1 cellular context compared by ENCODE assay signal in genomic region chr10:129646921-129647320, GRCh38.
TF ChIP-seq lines count a peak whose summit lies in the region.

No MANE protein-coding gene starts in this region.

TF ChIP-seq in H1, 55 proteins besides CTCF, POLR2A, EP300 and RAD21 (continued from another document):
- no peak for TF ChIP-seq TAF1 (IDR thresholded peaks at IDR 0.05; ENCODE audit: low read depth, low read length)
- TF ChIP-seq, protein P1, sequence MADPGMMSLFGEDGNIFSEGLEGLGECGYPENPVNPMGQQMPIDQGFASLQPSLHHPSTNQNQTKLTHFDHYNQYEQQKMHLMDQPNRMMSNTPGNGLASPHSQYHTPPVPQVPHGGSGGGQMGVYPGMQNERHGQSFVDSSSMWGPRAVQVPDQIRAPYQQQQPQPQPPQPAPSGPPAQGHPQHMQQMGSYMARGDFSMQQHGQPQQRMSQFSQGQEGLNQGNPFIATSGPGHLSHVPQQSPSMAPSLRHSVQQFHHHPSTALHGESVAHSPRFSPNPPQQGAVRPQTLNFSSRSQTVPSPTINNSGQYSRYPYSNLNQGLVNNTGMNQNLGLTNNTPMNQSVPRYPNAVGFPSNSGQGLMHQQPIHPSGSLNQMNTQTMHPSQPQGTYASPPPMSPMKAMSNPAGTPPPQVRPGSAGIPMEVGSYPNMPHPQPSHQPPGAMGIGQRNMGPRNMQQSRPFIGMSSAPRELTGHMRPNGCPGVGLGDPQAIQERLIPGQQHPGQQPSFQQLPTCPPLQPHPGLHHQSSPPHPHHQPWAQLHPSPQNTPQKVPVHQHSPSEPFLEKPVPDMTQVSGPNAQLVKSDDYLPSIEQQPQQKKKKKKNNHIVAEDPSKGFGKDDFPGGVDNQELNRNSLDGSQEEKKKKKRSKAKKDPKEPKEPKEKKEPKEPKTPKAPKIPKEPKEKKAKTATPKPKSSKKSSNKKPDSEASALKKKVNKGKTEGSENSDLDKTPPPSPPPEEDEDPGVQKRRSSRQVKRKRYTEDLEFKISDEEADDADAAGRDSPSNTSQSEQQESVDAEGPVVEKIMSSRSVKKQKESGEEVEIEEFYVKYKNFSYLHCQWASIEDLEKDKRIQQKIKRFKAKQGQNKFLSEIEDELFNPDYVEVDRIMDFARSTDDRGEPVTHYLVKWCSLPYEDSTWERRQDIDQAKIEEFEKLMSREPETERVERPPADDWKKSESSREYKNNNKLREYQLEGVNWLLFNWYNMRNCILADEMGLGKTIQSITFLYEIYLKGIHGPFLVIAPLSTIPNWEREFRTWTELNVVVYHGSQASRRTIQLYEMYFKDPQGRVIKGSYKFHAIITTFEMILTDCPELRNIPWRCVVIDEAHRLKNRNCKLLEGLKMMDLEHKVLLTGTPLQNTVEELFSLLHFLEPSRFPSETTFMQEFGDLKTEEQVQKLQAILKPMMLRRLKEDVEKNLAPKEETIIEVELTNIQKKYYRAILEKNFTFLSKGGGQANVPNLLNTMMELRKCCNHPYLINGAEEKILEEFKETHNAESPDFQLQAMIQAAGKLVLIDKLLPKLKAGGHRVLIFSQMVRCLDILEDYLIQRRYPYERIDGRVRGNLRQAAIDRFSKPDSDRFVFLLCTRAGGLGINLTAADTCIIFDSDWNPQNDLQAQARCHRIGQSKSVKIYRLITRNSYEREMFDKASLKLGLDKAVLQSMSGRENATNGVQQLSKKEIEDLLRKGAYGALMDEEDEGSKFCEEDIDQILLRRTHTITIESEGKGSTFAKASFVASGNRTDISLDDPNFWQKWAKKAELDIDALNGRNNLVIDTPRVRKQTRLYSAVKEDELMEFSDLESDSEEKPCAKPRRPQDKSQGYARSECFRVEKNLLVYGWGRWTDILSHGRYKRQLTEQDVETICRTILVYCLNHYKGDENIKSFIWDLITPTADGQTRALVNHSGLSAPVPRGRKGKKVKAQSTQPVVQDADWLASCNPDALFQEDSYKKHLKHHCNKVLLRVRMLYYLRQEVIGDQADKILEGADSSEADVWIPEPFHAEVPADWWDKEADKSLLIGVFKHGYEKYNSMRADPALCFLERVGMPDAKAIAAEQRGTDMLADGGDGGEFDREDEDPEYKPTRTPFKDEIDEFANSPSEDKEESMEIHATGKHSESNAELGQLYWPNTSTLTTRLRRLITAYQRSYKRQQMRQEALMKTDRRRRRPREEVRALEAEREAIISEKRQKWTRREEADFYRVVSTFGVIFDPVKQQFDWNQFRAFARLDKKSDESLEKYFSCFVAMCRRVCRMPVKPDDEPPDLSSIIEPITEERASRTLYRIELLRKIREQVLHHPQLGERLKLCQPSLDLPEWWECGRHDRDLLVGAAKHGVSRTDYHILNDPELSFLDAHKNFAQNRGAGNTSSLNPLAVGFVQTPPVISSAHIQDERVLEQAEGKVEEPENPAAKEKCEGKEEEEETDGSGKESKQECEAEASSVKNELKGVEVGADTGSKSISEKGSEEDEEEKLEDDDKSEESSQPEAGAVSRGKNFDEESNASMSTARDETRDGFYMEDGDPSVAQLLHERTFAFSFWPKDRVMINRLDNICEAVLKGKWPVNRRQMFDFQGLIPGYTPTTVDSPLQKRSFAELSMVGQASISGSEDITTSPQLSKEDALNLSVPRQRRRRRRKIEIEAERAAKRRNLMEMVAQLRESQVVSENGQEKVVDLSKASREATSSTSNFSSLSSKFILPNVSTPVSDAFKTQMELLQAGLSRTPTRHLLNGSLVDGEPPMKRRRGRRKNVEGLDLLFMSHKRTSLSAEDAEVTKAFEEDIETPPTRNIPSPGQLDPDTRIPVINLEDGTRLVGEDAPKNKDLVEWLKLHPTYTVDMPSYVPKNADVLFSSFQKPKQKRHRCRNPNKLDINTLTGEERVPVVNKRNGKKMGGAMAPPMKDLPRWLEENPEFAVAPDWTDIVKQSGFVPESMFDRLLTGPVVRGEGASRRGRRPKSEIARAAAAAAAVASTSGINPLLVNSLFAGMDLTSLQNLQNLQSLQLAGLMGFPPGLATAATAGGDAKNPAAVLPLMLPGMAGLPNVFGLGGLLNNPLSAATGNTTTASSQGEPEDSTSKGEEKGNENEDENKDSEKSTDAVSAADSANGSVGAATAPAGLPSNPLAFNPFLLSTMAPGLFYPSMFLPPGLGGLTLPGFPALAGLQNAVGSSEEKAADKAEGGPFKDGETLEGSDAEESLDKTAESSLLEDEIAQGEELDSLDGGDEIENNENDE (IDR thresholded peaks at IDR 0.05; ENCODE audit: insufficient replicate concordance, low read length): no peak
- TF ChIP-seq SIX5 (IDR thresholded peaks at IDR 0.05; ENCODE audit: low read depth, low read length): no peak
